9 cellular contexts compared by ENCODE assay signal in the genomic region with DNA sequence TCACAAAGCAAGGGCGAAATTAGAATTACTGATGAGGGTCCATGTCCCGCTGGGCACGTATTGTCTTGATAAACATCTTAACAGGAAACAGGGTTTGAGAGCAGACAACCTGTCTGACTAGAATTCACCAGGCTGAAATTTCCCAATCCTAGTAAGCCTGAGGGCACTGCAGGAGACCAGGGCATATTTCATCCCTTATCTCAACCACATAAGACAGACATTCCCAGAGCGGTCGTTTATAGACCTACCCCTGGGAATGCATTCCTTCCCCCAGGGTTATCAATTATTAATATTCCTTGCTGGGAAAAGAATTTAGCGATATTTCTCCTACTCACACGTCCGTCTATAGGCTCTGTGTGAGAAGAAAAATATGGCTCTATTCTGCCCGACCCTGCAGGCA. TPM values are rescaled to one million over a fixed set of nuclear protein-coding genes. Genes with fewer than 3 reads are reported as not detected.
"Had no signal": no experiment of that assay in that cellular context is flagged by ENCODE, and none has a peak within 500 bp of the region (broad histone marks: within the 10 kb centered on the region; RNA-seq: fewer than 3 reads in every experiment).

No MANE protein-coding gene starts in this region.

RNA-seq across cellular contexts. Expression of a gene that starts 38.3 kb away (rescaled TPM):
- total RNA-seq: neural crest cell, osteocyte, prostate gland, pulmonary artery endothelial cell, right atrium auricular region, smooth muscle cell, suprapubic skin, testis, vagina had no signal
- polyA plus RNA-seq: smooth muscle cell had no signal
